ENCODE assay signal across 22 cellular contexts in the genomic region with DNA sequence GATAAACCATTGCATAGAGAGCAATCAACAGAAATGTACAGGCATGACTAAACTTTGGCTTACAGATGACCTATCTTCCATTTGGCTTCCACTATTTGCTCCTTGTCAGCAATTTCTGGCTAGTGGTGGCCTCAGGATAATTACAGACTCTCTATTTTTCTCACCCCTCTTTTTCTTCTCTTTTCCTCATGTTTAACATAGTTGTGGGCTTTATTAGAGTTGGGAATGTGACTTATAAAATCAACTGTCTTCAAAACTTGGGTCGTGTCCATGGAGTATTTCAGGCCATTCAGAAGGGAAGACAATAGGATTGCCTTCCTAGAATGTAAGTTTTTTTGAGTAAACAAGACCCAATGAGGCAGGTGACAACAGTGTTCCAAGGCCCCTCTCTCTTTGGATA.
DNase-seq lines count a peak whose midpoint lies in the region; ATAC-seq, FAIRE-seq and TF ChIP-seq lines count a peak whose summit lies in the region.
"Had no signal": no experiment of that assay in that cellular context is flagged by ENCODE, and none has a peak within 500 bp of the region (broad histone marks: within the 10 kb centered on the region; RNA-seq: fewer than 3 reads in every experiment).

No MANE protein-coding gene starts in this region.

- no peak overlapping the region for H3K4me3 Mint-ChIP-seq in astrocyte (ENCODE audit: unreplicated experiment)
- H3K4me3 Mint-ChIP-seq in activated T-cell treated with anti-CD3 and anti-CD28 coated beads, Interleukin-2, amount 50 U/mL, for 24 hours: no peak overlapping the region
- H3K4me3 Mint-ChIP-seq: activated CD8-positive, alpha-beta memory T cell treated with anti-CD3 and anti-CD28 coated beads, Interleukin-2, amount 10 ng/mL, durations not matched to agents 7 days and 5 days; H9; T-helper 2 cell treated with Interferon-gamma antibody and Interleukin-4, amounts not matched to agents 5 μg/mL and 100 μg/mL, for 36 hours had no signal

- H3K27ac ChIP-seq in GM23248 (peak overlapping the region; percentile 71), astrocyte (ENCODE audit: low read depth, low read length) (peak overlapping the region; percentile 49)
- H3K27ac ChIP-seq: dorsolateral prefrontal cortex, upper lobe of left lung had no signal

- peak; percentile 68 for DNase-seq in GM23248
- DNase-seq in astrocyte (ENCODE audit: low read depth): peak; percentile 82
- peak; percentile 42 for DNase-seq in fibroblast of villous mesenchyme (ENCODE audit: low read depth)
- DNase-seq in NCI-H226: no peak
- no peak for DNase-seq in activated T-cell treated with anti-CD3 and anti-CD28 coated beads, Interleukin-2, amount 50 U/mL, for 24 hours
- DNase-seq in GOT3 (lab: John Stamatoyannopoulos, UW): no peak
- DNase-seq: activated CD4-positive, alpha-beta T cell treated with anti-CD3 and anti-CD28 coated beads for 1 hour; activated CD8-positive, alpha-beta memory T cell treated with anti-CD3 and anti-CD28 coated beads, Interleukin-2, amount 10 ng/mL, durations not matched to agents 7 days and 5 days; activated gamma-delta T cell treated with Interleukin-2 at 50 U/mL for 16 hours; aorta; dorsolateral prefrontal cortex; H9; MM.1S; NCI-H187; SHP77 treated with DMSO at 0.1 percent for 48 hours; stimulated activated CD4-positive, alpha-beta T cell treated with anti-CD3 and anti-CD28 coated beads, Interleukin-12 subunit alpha, Interleukin-12 subunit beta, amount 100 ng/mL, for 4 hours; stimulated activated naive CD4-positive, alpha-beta T cell; upper lobe of left lung had no signal

- peak; percentile 72 for FAIRE-seq in astrocyte (lab: Jason Lieb, UNC)
- FAIRE-seq: GM12892 had no signal

- peak overlapping the region; percentile 29; the same call in 1 of the 2 replicates for H3K4me3 ChIP-seq in GM23248
- no peak overlapping the region for H3K4me3 ChIP-seq in astrocyte (ENCODE audit: insufficient read depth, low read depth, low read length)
- H3K4me3 ChIP-seq in fibroblast of villous mesenchyme (ENCODE audit: low read depth, low read length): no peak overlapping the region
- no peak overlapping the region for H3K4me3 ChIP-seq in skeletal muscle satellite cell (ENCODE audit: low read length)
- H3K4me3 ChIP-seq: dorsolateral prefrontal cortex, upper lobe of left lung had no signal

- H4K20me1 ChIP-seq in GM23248 (ENCODE audit: insufficient read depth) (no peaks in the 10 kb centered on the region), astrocyte (ENCODE audit: insufficient read depth, low read length) (no peaks in the 10 kb centered on the region)

- WGBS in GM23248 (ENCODE audit: low coverage in 1 of 2, low lambda C conversion rate in 2 of 2, missing lambda C conversion rate in 2 of 2), 2 experiments: 4 to 8% methylated on average over 1 of the region's 1 CpG

- H3K4me2 ChIP-seq in GM23248 (ENCODE audit: unreplicated experiment) (peak overlapping the region; percentile 59), astrocyte (ENCODE audit: low read length) (peak overlapping the region; percentile 69), skeletal muscle satellite cell (ENCODE audit: low read length) (peak overlapping the region; percentile 61)

- TF ChIP-seq CTCF in astrocyte (IDR thresholded peaks at IDR 0.05; ENCODE audit: insufficient read depth, low read depth, low read length): no peak
- no peak for TF ChIP-seq CTCF in fibroblast of villous mesenchyme (IDR thresholded peaks at IDR 0.05; ENCODE audit: insufficient read depth, low read depth, low read length)

- H3K79me2 ChIP-seq in GM23248 (ENCODE audit: insufficient read depth) (no peaks in the 10 kb centered on the region), astrocyte (ENCODE audit: insufficient read depth, low read length) (no peaks in the 10 kb centered on the region)

- H3K9ac ChIP-seq in GM23248 (peak overlapping the region; percentile 21; the same call in 1 of the 2 replicates), astrocyte (ENCODE audit: low read length) (peak overlapping the region; percentile 8), skeletal muscle satellite cell (ENCODE audit: low read depth, low read length) (no peak overlapping the region)

- H3F3A ChIP-seq in GM23248 (ENCODE audit: insufficient read depth): peaks cover 33% of the 10 kb centered on the region

- no peaks in the 10 kb centered on the region for H3K27me3 Mint-ChIP-seq in astrocyte (ENCODE audit: low read depth, unreplicated experiment)
- peaks cover 11% of the 10 kb centered on the region for H3K27me3 Mint-ChIP-seq in activated T-cell treated with anti-CD3 and anti-CD28 coated beads, Interleukin-2, amount 50 U/mL, for 24 hours

- no peaks in the 10 kb centered on the region for H3K9me2 ChIP-seq in GM23248 (ENCODE audit: insufficient read depth)

- peaks cover 2% of the 10 kb centered on the region for H3K36me3 Mint-ChIP-seq in astrocyte (ENCODE audit: low read depth, unreplicated experiment)
- H3K36me3 Mint-ChIP-seq in activated T-cell treated with anti-CD3 and anti-CD28 coated beads, Interleukin-2, amount 50 U/mL, for 24 hours (ENCODE audit: low read depth): no peaks in the 10 kb centered on the region
- H3K36me3 Mint-ChIP-seq: activated CD8-positive, alpha-beta memory T cell treated with anti-CD3 and anti-CD28 coated beads, Interleukin-2, amount 10 ng/mL, durations not matched to agents 7 days and 5 days had no signal

- H3K27me3 ChIP-seq in GM23248 (replicated peaks; ENCODE audit: insufficient read depth) (no peaks in the 10 kb centered on the region), astrocyte (ENCODE audit: insufficient read depth, low read length) (no peaks in the 10 kb centered on the region), skeletal muscle satellite cell (ENCODE audit: control insufficient read depth, insufficient read depth, low read length) (no peaks in the 10 kb centered on the region)
- H3K27me3 ChIP-seq: dorsolateral prefrontal cortex, upper lobe of left lung had no signal

- H3K9me3 Mint-ChIP-seq in astrocyte (ENCODE audit: unreplicated experiment): no peaks in the 10 kb centered on the region
- H3K9me3 Mint-ChIP-seq in activated T-cell treated with anti-CD3 and anti-CD28 coated beads, Interleukin-2, amount 50 U/mL, for 24 hours: no peaks in the 10 kb centered on the region
- H3K9me3 Mint-ChIP-seq: H9; T-helper 2 cell treated with Interferon-gamma antibody and Interleukin-4, amounts not matched to agents 5 μg/mL and 100 μg/mL, for 36 hours had no signal

- H3K4me1 ChIP-seq in GM23248 (ENCODE audit: insufficient read depth): peaks cover 57% of the 10 kb centered on the region
- peaks cover 18% of the 10 kb centered on the region for H3K4me1 ChIP-seq in astrocyte (ENCODE audit: insufficient read depth, low read length)
- peaks cover 30% of the 10 kb centered on the region for H3K4me1 ChIP-seq in skeletal muscle satellite cell (ENCODE audit: control insufficient read depth, insufficient read depth, low read length)

- H2AFZ ChIP-seq in GM23248: no peak overlapping the region
- H2AFZ ChIP-seq in astrocyte (ENCODE audit: low read depth, low read length): no peak overlapping the region

- H3K27ac Mint-ChIP-seq in astrocyte (ENCODE audit: unreplicated experiment): peak overlapping the region; percentile 94
- no peak overlapping the region for H3K27ac Mint-ChIP-seq in activated T-cell treated with anti-CD3 and anti-CD28 coated beads, Interleukin-2, amount 50 U/mL, for 24 hours
- H3K27ac Mint-ChIP-seq: activated CD8-positive, alpha-beta memory T cell treated with anti-CD3 and anti-CD28 coated beads, Interleukin-2, amount 10 ng/mL, durations not matched to agents 7 days and 5 days; T-helper 2 cell treated with Interferon-gamma antibody and Interleukin-4, amounts not matched to agents 5 μg/mL and 100 μg/mL, for 36 hours had no signal

- ATAC-seq in GM19455 (IDR thresholded peaks at IDR 0.05; ENCODE audit: unreplicated experiment): no peak
- ATAC-seq: activated CD8-positive, alpha-beta memory T cell treated with anti-CD3 and anti-CD28 coated beads, Interleukin-2, amount 10 ng/mL, durations not matched to agents 7 days and 5 days had no signal

- in situ Hi-C loops in GM23248 (cut with MboI): no loop called here

- H3K9me3 ChIP-seq in GM23248 (ENCODE audit: low read depth) (no peaks in the 10 kb centered on the region), astrocyte (ENCODE audit: insufficient read depth, low read depth, low read length) (no peaks in the 10 kb centered on the region), skeletal muscle satellite cell (replicated peaks; ENCODE audit: low read length) (no peaks in the 10 kb centered on the region)
- H3K9me3 ChIP-seq: upper lobe of left lung had no signal

- H3K36me3 ChIP-seq in GM23248 (ENCODE audit: low read depth): no peaks in the 10 kb centered on the region
- no peaks in the 10 kb centered on the region for H3K36me3 ChIP-seq in astrocyte (ENCODE audit: insufficient read depth, low read length)
- no peaks in the 10 kb centered on the region for H3K36me3 ChIP-seq in skeletal muscle satellite cell (ENCODE audit: insufficient read depth, low read length)
- H3K36me3 ChIP-seq: upper lobe of left lung had no signal

- H3K4me1 Mint-ChIP-seq in astrocyte (ENCODE audit: low read depth, unreplicated experiment): peaks cover 42% of the 10 kb centered on the region
- no peaks in the 10 kb centered on the region for H3K4me1 Mint-ChIP-seq in activated T-cell treated with anti-CD3 and anti-CD28 coated beads, Interleukin-2, amount 50 U/mL, for 24 hours (ENCODE audit: low read depth)

Comparison
In these comparisons a context has a peak if more than half of its experiments do, and no peak if none do; other contexts are left out.
1. DNase-seq: peak in GM23248 (single experiment), astrocyte (single experiment) and fibroblast of villous mesenchyme (single experiment); none in NCI-H226 (single experiment), activated T-cell treated with anti-CD3 and anti-CD28 coated beads, Interleukin-2, amount 50 U/mL, for 24 hours (single experiment) and GOT3 (single experiment).
2. Peak in every context shown above with its lines, with median percentiles within 50 percentile points of each other: H3K4me2 ChIP-seq.